ENCODE assay signal across 8 cellular contexts in genomic region chr1:179082308-179083030, GRCh38. TPM values are rescaled to one million over a fixed set of nuclear protein-coding genes. Genes with fewer than 3 reads are reported as not detected.
DNase-seq lines count a peak whose midpoint lies in the region; ATAC-seq and TF ChIP-seq lines count a peak whose summit lies in the region.

No MANE protein-coding gene starts in this region.

- H3K27me3 ChIP-seq in Panc1 (ENCODE audit: control insufficient read depth, insufficient read depth, low read length) = no peaks in the 10 kb centered on the region
- no peaks in the 10 kb centered on the region for H3K27me3 ChIP-seq in heart right ventricle
- H3K27me3 ChIP-seq in prostate gland (replicated peaks; ENCODE audit: insufficient read depth) = no peaks in the 10 kb centered on the region

- BruUV-seq in Panc1 (replicated peaks; lab: Mats Ljungman, UMichigan) = no TSS peak

- 0 to 1% methylated on average over 38 to 54 of the region's 54 CpGs for WGBS in heart right ventricle, 2 donors
- under 1% methylated on average over 50 of the region's 54 CpGs for WGBS in prostate gland

- no peak for TF ChIP-seq CTCF in AG10803 (conservative IDR thresholded peaks at IDR 0.05; ENCODE audit: low read length)
- no peak for TF ChIP-seq CTCF in Panc1 (IDR thresholded peaks at IDR 0.05)
- no peak for TF ChIP-seq CTCF in heart right ventricle (IDR thresholded peaks at IDR 0.05)
- TF ChIP-seq CTCF in prostate gland (IDR thresholded peaks at IDR 0.05) = no peak

- H3K4me1 ChIP-seq in Panc1 (ENCODE audit: control insufficient read depth, insufficient read depth, low read length) (peaks cover 5% of the 10 kb centered on the region; the same call in 1 of the 2 replicates), heart right ventricle (peaks cover 3 to 31% (median 17%) of the 10 kb centered on the region in 9 donors), prostate gland (replicated peaks) (no peaks in the 10 kb centered on the region)

- DNase-seq in AG10803 (ENCODE audit: low read depth) (no peak), Panc1 (ENCODE audit: low read depth, low spot score) (no peak), heart right ventricle (peak; percentile 32 to 39), prostate gland (ENCODE audit: low spot score) (no peak)
- peak; percentile 38 for DNase-seq in activated naive CD4-positive, alpha-beta T cell treated with anti-CD3 and anti-CD28 coated beads, Interleukin-2, amount 50 U/mL, for 16 hours

- H3K9me3 ChIP-seq in Panc1 (ENCODE audit: control insufficient read depth, insufficient read depth, low read depth, low read length) (no peaks in the 10 kb centered on the region), heart right ventricle (no peaks in the 10 kb centered on the region), prostate gland (no peaks in the 10 kb centered on the region)

- in situ Hi-C loops in Panc1 (cut with HindIII; ENCODE audit: low pct_unique_long_range_greater_than_20kb, low sequenced_read_pairs) = no loop called here

- peaks cover 2% of the 10 kb centered on the region; the same call in 1 of the 2 replicates for H3K36me3 ChIP-seq in Panc1 (ENCODE audit: control insufficient read depth, insufficient read depth, low read length)
- H3K36me3 ChIP-seq in heart right ventricle = peaks cover 0 to 30% (median 4%) of the 10 kb centered on the region in 9 donors
- H3K36me3 ChIP-seq in prostate gland = peaks cover 0 to 4% of the 10 kb centered on the region in 2 donors

- intact Hi-C loops in Panc1 (cut with micrococcal nuclease; ENCODE audit: unreplicated experiment) (loop anchor here (5.0 to 10.0 kb wide), 2 partner anchors 112 to 210 kb away; partner anchors contain the start of gene SOAT1), heart right ventricle (cut with DNase I) (loop anchor here in 6 of 10 donors (2.0 to 10.0 kb wide), 5 partner anchors 110 to 286 kb away; partner anchors contain the start of genes SOAT1 (in 5 of the 6) and AXDND1 (in 2 of the 6)), prostate gland (cut with DNase I) (loop anchor here (5.0 to 10.0 kb wide), 3 partner anchors 112 to 285 kb away; partner anchors contain the start of genes AXDND1 and SOAT1)

- CTCF ChIA-PET in Panc1 (lab: Charles Lee) = no interaction called here

- peak overlapping the region; percentile 92 for H3K4me3 ChIP-seq in AG10803 (ENCODE audit: low read length)
- H3K4me3 ChIP-seq in Panc1 (ENCODE audit: low read depth in 2 of 2, low read length in 2 of 2) = peak overlapping the region; percentile 74 to 85
- H3K4me3 ChIP-seq in heart right ventricle = peak overlapping the region; percentile 80 to 99 (median 94)
- peak overlapping the region; percentile 80 to 85 for H3K4me3 ChIP-seq in prostate gland

- TF ChIP-seq POLR2A in prostate gland (IDR thresholded peaks at IDR 0.05) = no peak

- peak; percentile 21 for ATAC-seq in GM18907 (IDR thresholded peaks at IDR 0.05; ENCODE audit: unreplicated experiment)
- ATAC-seq in HG03097 (IDR thresholded peaks at IDR 0.05; ENCODE audit: low FRiP score, unreplicated experiment) = peak; percentile 0
- ATAC-seq in Panc1 = peak; percentile 44
- peak; percentile 23 to 72 (median 41) for ATAC-seq in heart right ventricle
- no peak for ATAC-seq in HG03565 (IDR thresholded peaks at IDR 0.05; ENCODE audit: unreplicated experiment)

- H3K27ac ChIP-seq in Panc1 (ENCODE audit: low read length) = peak overlapping the region; percentile 91
- H3K27ac ChIP-seq in heart right ventricle = peak overlapping the region; percentile 75 to 95 (median 92)
- H3K27ac ChIP-seq in prostate gland = peak overlapping the region; percentile 75 to 76

- POLR2A ChIA-PET in Panc1 (lab: Charles Lee) = no interaction called here

RNA-seq across cellular contexts. Expression of gene TOR3A, which starts 0.6 kb away (rescaled TPM):
- total RNA-seq in Panc1 (2021; ENCODE audit: unreplicated experiment) = 51.5 TPM
- 62.3 TPM for polyA plus RNA-seq in Panc1 (2012; ENCODE audit: insufficient read length)
- 10 to 100 TPM in 6 of 10 donors, 1 to 10 TPM in 4; 6.8 to 18.0 (median 10.9) TPM for total RNA-seq in heart right ventricle
- polyA plus RNA-seq in heart right ventricle = 10 to 100 TPM in 1 of 2 donors, 1 to 10 TPM in 1; 5.9 to 16.8 TPM
- total RNA-seq in prostate gland = 100 to 1,000 TPM in 1 of 2 donors, 10 to 100 TPM in 1; 40.0 to 109 TPM

RNA-seq across cellular contexts. Expression of gene FAM20B, which starts 56.8 kb away (rescaled TPM):
- total RNA-seq in Panc1 (2021; ENCODE audit: unreplicated experiment) (49.9 TPM), heart right ventricle (10 to 100 TPM; 44.5 to 63.4 (median 51.1) TPM), prostate gland (10 to 100 TPM; 20.1 to 21.6 TPM)
- 11.1 TPM for polyA plus RNA-seq in Panc1 (2012; ENCODE audit: insufficient read length)
- 10 to 100 TPM; 11.9 to 23.7 TPM for polyA plus RNA-seq in heart right ventricle

Comparison
In these comparisons a context has a peak if more than half of its experiments do, and no peak if none do; other contexts are left out.
1. DNase-seq: peak in activated naive CD4-positive, alpha-beta T cell treated with anti-CD3 and anti-CD28 coated beads, Interleukin-2, amount 50 U/mL, for 16 hours (single experiment) and heart right ventricle (2 of 2); none in AG10803 (single experiment), Panc1 (single experiment) and prostate gland (single experiment).
2. Peak in every context shown above with its lines, with median percentiles within 50 percentile points of each other: H3K4me3 ChIP-seq and H3K27ac ChIP-seq.